Comparison of ENCODE assay signal across 8 cellular contexts in genomic region chr6:106405044-106405443, GRCh38. TPM values are rescaled to one million over a fixed set of nuclear protein-coding genes. Genes with fewer than 3 reads are reported as not detected.
A peak's percentile ranks its signal among the peaks of the same experiment; 100 is the strongest.
DNase-seq lines count a peak whose midpoint lies in the region; ATAC-seq, FAIRE-seq and TF ChIP-seq lines count a peak whose summit lies in the region.
"Not testable (repeated sequence)": the region's sequence is repeated elsewhere in the genome, so short reads cannot be mapped to it uniquely, and the experiment has no call there.
"Had no signal": no experiment of that assay in that cellular context is flagged by ENCODE, and none has a peak within 500 bp of the region (broad histone marks: within the 10 kb centered on the region; RNA-seq: fewer than 3 reads in every experiment).

No MANE protein-coding gene starts in this region.

- H3K79me2 ChIP-seq in PC-3 (ENCODE audit: low read length); HepG2 (ENCODE audit: insufficient read depth, low read length): not testable (repeated sequence)

- WGBS in HepG2 (ENCODE audit: low lambda C conversion rate) = no CpG with 5 or more reads among the region's 5 CpGs

- not testable (repeated sequence) for H3K27ac ChIP-seq in PC-3 (ENCODE audit: low read length); brain microvascular endothelial cell; HepG2 (ENCODE audit: extremely low read length, insufficient read depth, low read length)

- not testable (repeated sequence) for H4K20me1 ChIP-seq in PC-3 (ENCODE audit: low read length); HepG2 (ENCODE audit: insufficient read depth, low read length)

- not testable (repeated sequence) for H3K4me2 ChIP-seq in PC-3 (ENCODE audit: low read length)
- peak overlapping the region; percentile 53 for H3K4me2 ChIP-seq in HepG2 (ENCODE audit: low read depth, low read length)

- intact Hi-C loops in PC-3 (cut with micrococcal nuclease); HepG2 (cut with micrococcal nuclease; ENCODE audit: unreplicated experiment): not testable (repeated sequence)

- CTCF ChIA-PET in PC-3 (lab: Charles Lee); HepG2 (lab: Yijun Ruan, JAX; ENCODE audit: low intra/inter-chr PET ratio, low total read pairs): not testable (repeated sequence)
- CTCF ChIA-PET in WTC11 (lab: Charles Lee) = interaction anchor here (1.1 kb wide), 1 partner anchor 44 kb away, joined by 5 read pairs; the partner anchor contains the start of gene CRYBG1

- not testable (repeated sequence) for TF ChIP-seq EP300 in HepG2 (IDR thresholded peaks at IDR 0.05; ENCODE audit: low read depth in 2 of 2, low read length in 2 of 2); HepG2 (CRISPR knock-in tag; IDR thresholded peaks at IDR 0.05; ENCODE audit: borderline replicate concordance)

- not testable (repeated sequence) for H3K36me3 ChIP-seq in PC-3 (ENCODE audit: low read depth, low read length); brain microvascular endothelial cell (replicated peaks); HepG2 (replicated peaks in 1 of 2; ENCODE audit: control insufficient read depth in 1 of 2, insufficient read depth in 2 of 2, low read length in 2 of 2)

- in situ Hi-C loops in brain microvascular endothelial cell (cut with HindIII; ENCODE audit: low pct_ligation_motif_present, low sequenced_read_pairs); HepG2 (cut with HindIII; ENCODE audit: extremely low pct_ligation_motif_present, low pct_unique_long_range_greater_than_20kb): not testable (repeated sequence)

- H3K27me3 Mint-ChIP-seq in WTC11 (ENCODE audit: low read depth) = not testable (repeated sequence)

- H3K36me3 Mint-ChIP-seq in WTC11 = peaks cover 16% of the 10 kb centered on the region

- DNase-seq in Daoy (ENCODE audit: low read depth) (peak; percentile 58), HT1080 (ENCODE audit: low read depth) (peak; percentile 62), PC-3 (peak; percentile 36), brain microvascular endothelial cell (peak; percentile 46), HepG2 (ENCODE audit: low spot score) (peak; percentile 42), renal cortical epithelial cell (ENCODE audit: low read depth) (peak; percentile 38)
- not testable (repeated sequence) for DNase-seq in WTC11 (ENCODE audit: low spot score)

- peaks cover 42% of the 10 kb centered on the region for H3K9me3 Mint-ChIP-seq in WTC11

- not testable (repeated sequence) for H3F3A ChIP-seq in PC-3 (ENCODE audit: low read length, unreplicated experiment)

- not testable (repeated sequence) for H2AFZ ChIP-seq in PC-3 (ENCODE audit: low read length); HepG2 (ENCODE audit: low read length)

- H3K4me1 Mint-ChIP-seq in WTC11 = not testable (repeated sequence)

- H3K9ac ChIP-seq in PC-3 (ENCODE audit: low read length); HepG2 (ENCODE audit: insufficient read depth, low read depth, low read length): not testable (repeated sequence)

- TF ChIP-seq POLR2A in HepG2 (IDR thresholded peaks at IDR 0.05; ENCODE audit: insufficient read depth in 1 of 2, low read depth in 2 of 2, low read length in 2 of 2) = not testable (repeated sequence)

- not testable (repeated sequence) for FAIRE-seq in HepG2 (lab: Jason Lieb, UNC)

- H3K4me1 ChIP-seq in PC-3 (ENCODE audit: insufficient read depth, low read length) = not testable (repeated sequence)
- H3K4me1 ChIP-seq in HepG2 (ENCODE audit: insufficient read depth, low read length) = peaks cover 14% of the 10 kb centered on the region

- BruUV-seq in PC-3 (replicated peaks; lab: Mats Ljungman, UMichigan); HepG2 (replicated peaks; lab: Mats Ljungman, UMichigan): not testable (repeated sequence)

- H3K4me3 Mint-ChIP-seq in WTC11 = not testable (repeated sequence)

- not testable (repeated sequence) for H3K9me3 ChIP-seq in PC-3 (ENCODE audit: low read length); HepG2 (ENCODE audit: low read length)

- not testable (repeated sequence) for H3K9me2 ChIP-seq in PC-3 (replicated peaks; ENCODE audit: low read length)

- TF ChIP-seq CTCF in PC-3 (conservative IDR thresholded peaks at IDR 0.05; ENCODE audit: low read depth, low read length); WTC11 (IDR thresholded peaks at IDR 0.05); brain microvascular endothelial cell (IDR thresholded peaks at IDR 0.05; ENCODE audit: low read depth, low read length, missing control alignments); HepG2 (CRISPR knock-in tag; IDR thresholded peaks at IDR 0.05): not testable (repeated sequence)

- not testable (repeated sequence) for ATAC-seq in PC-3, WTC11
- ATAC-seq in HepG2 = peak; percentile 51; the same call in 2 of the 3 replicates

- not testable (repeated sequence) for H3K27ac Mint-ChIP-seq in WTC11

- POLR2A ChIA-PET in PC-3 (lab: Charles Lee; ENCODE audit: unreplicated experiment); WTC11 (lab: Charles Lee): not testable (repeated sequence)
- POLR2A ChIA-PET in HepG2 (lab: Yijun Ruan, JAX) = interaction anchor here (0.7 kb wide), 1 partner anchor 17 kb away, joined by 3 read pairs; no protein-coding TSS in a partner anchor

- not testable (repeated sequence) for TF ChIP-seq RAD21 in HepG2 (CRISPR knock-in tag; IDR thresholded peaks at IDR 0.05)

- H3K4me3 ChIP-seq in PC-3 (ENCODE audit: low read length); brain microvascular endothelial cell (ENCODE audit: low read depth, low read length); HepG2 (replicated peaks in 1 of 3; ENCODE audit: insufficient read depth in 1 of 3, low read depth in 2 of 3, low read length in 3 of 3): not testable (repeated sequence)

- H3K27me3 ChIP-seq in PC-3 (ENCODE audit: low read length); brain microvascular endothelial cell (replicated peaks); HepG2 (ENCODE audit: control insufficient read depth in 1 of 2, insufficient read depth in 2 of 2, low read length in 2 of 2): not testable (repeated sequence)

TF ChIP-seq in WTC11, 78 proteins besides CTCF, POLR2A, EP300 and RAD21:
- 0 out of 2 replicates have a peak, but pooled peaks have one; percentile 29 for TF ChIP-seq NFE2L1 (CRISPR knock-in tag; IDR thresholded peaks at IDR 0.05)

RNA-seq across cellular contexts. Expression of gene CRYBG1, which starts 44.5 kb away (rescaled TPM):
- 14.1 and 15.6 TPM in 2 replicates for total RNA-seq in Daoy (2014; rRNA removed; shearing (Covaris generic))
- total RNA-seq in HT1080 (2014; rRNA removed; shearing (Covaris generic)) = 20.4 and 25.4 TPM in 2 replicates
- 9.7 and 10.9 TPM in 2 replicates for polyA plus RNA-seq in HT1080 (2015; cell fraction: cytosol; rRNA removed)
- polyA plus RNA-seq in HT1080 (2015; cell fraction: nucleus; rRNA removed) = 29.8 and 32.1 TPM in 2 replicates
- 19.9 and 22.2 TPM in 2 replicates for total RNA-seq in PC-3 (2014; rRNA removed)
- 9.1 to 10.1 TPM (median 9.3 TPM) in 3 replicates for total RNA-seq in WTC11 (2021)
- total RNA-seq in HepG2 (2016; rRNA removed; fragmentation: Illumina TruSeq; extraction: Trizol) = 21.9 and 37.3 TPM in 2 replicates
- 1.4 and 1.6 TPM in 2 replicates for total RNA-seq in HepG2 (2016; cell fraction: cytosol; rRNA removed; fragmentation: Illumina TruSeq; extraction: Trizol; ENCODE audit: low read depth)
- 20.9 and 34.8 TPM in 2 replicates for total RNA-seq in HepG2 (2016; cell fraction: insoluble cytoplasmic fraction; rRNA removed; fragmentation: Illumina TruSeq; extraction: Trizol)
- total RNA-seq in HepG2 (2016; cell fraction: membrane; rRNA removed; fragmentation: Illumina TruSeq; extraction: Trizol) = 6.4 and 8.0 TPM in 2 replicates
- 17.0 and 18.4 TPM in 2 replicates for total RNA-seq in HepG2 (2016; cell fraction: nucleus; rRNA removed; fragmentation: Illumina TruSeq; extraction: Trizol)
- polyA plus RNA-seq in HepG2 (2011; rRNA removed) = 5.9 and 10.1 TPM in 2 replicates
- polyA plus RNA-seq in HepG2 (2011; cell fraction: cytosol; rRNA removed) = 4.4 and 4.8 TPM in 2 replicates
- polyA plus RNA-seq in HepG2 (2011; cell fraction: nucleus; rRNA removed) = 5.8 and 8.2 TPM in 2 replicates
- 5.1 and 12.5 TPM in 2 replicates for polyA plus RNA-seq in HepG2 (2012)
- 0.43 and 0.54 TPM in 2 replicates for polyA plus RNA-seq in HepG2 (2016; cell fraction: cytosol; fragmentation: Illumina TruSeq; extraction: Trizol; ENCODE audit: low read depth)
- 18.5 and 18.7 TPM in 2 replicates for polyA plus RNA-seq in HepG2 (2016; cell fraction: insoluble cytoplasmic fraction; fragmentation: Illumina TruSeq; extraction: Trizol; ENCODE audit: low read depth)
- 1.6 and 1.7 TPM in 2 replicates for polyA plus RNA-seq in HepG2 (2016; cell fraction: membrane; fragmentation: Illumina TruSeq; extraction: Trizol; ENCODE audit: low read depth)
- polyA plus RNA-seq in HepG2 (2016; cell fraction: nucleus; fragmentation: Illumina TruSeq; extraction: Trizol; ENCODE audit: insufficient read depth, low read depth) = 11.7 and 12.4 TPM in 2 replicates
- 6.2 and 12.3 TPM in 2 replicates for polyA minus RNA-seq in HepG2 (2011; rRNA and poly(A)+ RNA removed; ENCODE audit: low replicate concordance)
- 11.8 and 15.1 TPM in 2 replicates for polyA minus RNA-seq in HepG2 (2011; cell fraction: cytosol; rRNA and poly(A)+ RNA removed)
- polyA minus RNA-seq in HepG2 (2011; cell fraction: nucleus; rRNA and poly(A)+ RNA removed) = 21.4 and 31.0 TPM in 2 replicates
- total RNA-seq in renal cortical epithelial cell = 13.9 and 16.3 TPM in 2 replicates
- total RNA-seq: G401 had no signal
